25 cellular contexts compared by ENCODE assay signal in genomic region chr9:25830381-25830780, GRCh38.
"Had no signal": no experiment of that assay in that cellular context is flagged by ENCODE, and none has a peak within 500 bp of the region (broad histone marks: within the 10 kb centered on the region; RNA-seq: fewer than 3 reads in every experiment).

No MANE protein-coding gene starts in this region.

- H3K4me3 Mint-ChIP-seq: dendritic cell treated with granulocyte-macrophage colony-stimulating factor and Interleukin-4, amounts not matched to agents 40 ng/mL and 50 ng/mL, for 4 days; effector memory CD8-positive, alpha-beta T cell; endodermal cell; mesothelial cell of epicardium; naive thymus-derived CD4-positive, alpha-beta T cell had no signal

- H3K36me3 ChIP-seq: colonic mucosa, esophagus muscularis mucosa, gastrocnemius medialis, heart right ventricle, left lung, lower lobe of right lung had no signal

- H3K4me1 Mint-ChIP-seq: endodermal cell; mesothelial cell of epicardium; naive thymus-derived CD4-positive, alpha-beta T cell had no signal

- H3K4me1 ChIP-seq: colonic mucosa, esophagus muscularis mucosa, gastrocnemius medialis, heart right ventricle, left lung, lower lobe of right lung had no signal

- FAIRE-seq: endometrium, islet of Langerhans, keratinocyte had no signal

- H3K4me3 ChIP-seq: colonic mucosa, esophagus muscularis mucosa, gastrocnemius medialis, heart right ventricle, left lung, lower lobe of right lung had no signal

- H3K27ac Mint-ChIP-seq: dendritic cell treated with granulocyte-macrophage colony-stimulating factor and Interleukin-4, amounts not matched to agents 40 ng/mL and 50 ng/mL, for 4 days; effector memory CD8-positive, alpha-beta T cell; endodermal cell; mesothelial cell of epicardium had no signal

- DNase-seq: colonic mucosa; cortex of kidney; effector CD8-positive, alpha-beta T cell; effector memory CD8-positive, alpha-beta T cell; endodermal cell; foreskin fibroblast; foreskin melanocyte; gastrocnemius medialis; glutamatergic neuron; head of caudate nucleus; heart right ventricle; hippocampal formation; left cardiac atrium; left lung; left ventricle myocardium superior; lower lobe of right lung; mesenchymal stem cell; naive thymus-derived CD4-positive, alpha-beta T cell had no signal

- H3K36me3 Mint-ChIP-seq: mesothelial cell of epicardium; naive thymus-derived CD4-positive, alpha-beta T cell had no signal

- ATAC-seq: effector memory CD8-positive, alpha-beta T cell; gastrocnemius medialis; heart right ventricle; left cardiac atrium; left lung; left ventricle myocardium superior; lower lobe of right lung; naive thymus-derived CD4-positive, alpha-beta T cell had no signal

- H3K9me3 ChIP-seq: colonic mucosa, esophagus muscularis mucosa, gastrocnemius medialis, lower lobe of right lung had no signal

- H3K27me3 ChIP-seq: colonic mucosa, esophagus muscularis mucosa, gastrocnemius medialis, heart right ventricle, left lung had no signal

- H3K27ac ChIP-seq: colonic mucosa, epithelial cell of prostate, esophagus muscularis mucosa, gastrocnemius medialis, heart right ventricle, left lung, lower lobe of right lung had no signal
